Comparison of ENCODE assay signal across 8 cellular contexts in genomic region chr17:35022536-35023063, GRCh38. TPM values are rescaled to one million over a fixed set of nuclear protein-coding genes. Genes with fewer than 3 reads are reported as not detected.
DNase-seq lines count a peak whose midpoint lies in the region; ATAC-seq and TF ChIP-seq lines count a peak whose summit lies in the region.

No MANE protein-coding gene starts in this region.

- H3K27ac ChIP-seq in adrenal gland, result peak overlapping the region in 3 of 5 donors; percentile 15 to 84 (median 83)

- H3K27me3 ChIP-seq in BJ (ENCODE audit: control insufficient read depth, insufficient read depth, low read length) (no peaks in the 10 kb centered on the region), adrenal gland (no peaks in the 10 kb centered on the region)

- intact Hi-C loops in adrenal gland (cut with DNase I), result no loop called here
- intact Hi-C loops in left ventricle myocardium superior (cut with micrococcal nuclease), result no loop called here

- no peaks in the 10 kb centered on the region for H3K27me3 Mint-ChIP-seq in T-helper 1 cell treated with Interleukin-12 subunit alpha and Interleukin-12 subunit beta and Interleukin-4 antibody, amounts not matched to agents 30 μg/mL and 1 μg/mL, for 36 hours (ENCODE audit: low read depth)

- CTCF ChIA-PET in BJ (lab: Yijun Ruan, JAX), result interaction anchor here (1.0 to 1.5 kb wide), 3 partner anchors 11 to 97 kb away, joined by 3 to 6 read pairs (median 4); partner anchors contain the start of gene RAD51D

- peak; percentile 73 for ATAC-seq in HG02943 (IDR thresholded peaks at IDR 0.05; ENCODE audit: low read depth, unreplicated experiment)
- peak; percentile 93 for ATAC-seq in left ventricle myocardium superior
- no peak for ATAC-seq in HG03378 (IDR thresholded peaks at IDR 0.05; ENCODE audit: unreplicated experiment)
- no peak for ATAC-seq in GM19324 (IDR thresholded peaks at IDR 0.05; ENCODE audit: low FRiP score, unreplicated experiment)

- H3K4me1 ChIP-seq in adrenal gland (replicated peaks in 1 of 2), result peaks cover 6 to 15% of the 10 kb centered on the region in 2 donors

- H3K4me1 Mint-ChIP-seq in T-helper 1 cell treated with Interleukin-12 subunit alpha and Interleukin-12 subunit beta and Interleukin-4 antibody, amounts not matched to agents 30 μg/mL and 1 μg/mL, for 36 hours (ENCODE audit: low read depth), result peaks cover 46% of the 10 kb centered on the region

- peak overlapping the region; percentile 96 for H3K27ac Mint-ChIP-seq in T-helper 1 cell treated with Interleukin-12 subunit alpha and Interleukin-12 subunit beta and Interleukin-4 antibody, amounts not matched to agents 30 μg/mL and 1 μg/mL, for 36 hours

- whole genome bisulfite sequencing in adrenal gland, 4 donors, result 37 to 49% (median 37%) methylated on average over 5 to 8 of the region's 8 CpGs

- peak overlapping the region; percentile 67 for H3K4me3 Mint-ChIP-seq in T-helper 1 cell treated with Interleukin-12 subunit alpha and Interleukin-12 subunit beta and Interleukin-4 antibody, amounts not matched to agents 30 μg/mL and 1 μg/mL, for 36 hours

- TF ChIP-seq CTCF in BJ (IDR thresholded peaks at IDR 0.05; ENCODE audit: insufficient read depth, low read depth, low read length), result peak; percentile 22; the same call in 1 of the 2 replicates
- TF ChIP-seq CTCF in adrenal gland (IDR thresholded peaks at IDR 0.05), result no peak

- H3K4me3 ChIP-seq in BJ (ENCODE audit: low read depth, low read length), result no peak overlapping the region
- no peak overlapping the region for H3K4me3 ChIP-seq in adrenal gland
- H3K4me3 ChIP-seq in skeletal muscle cell (ENCODE audit: low read depth, low read length), result no peak overlapping the region

- H3K9me3 Mint-ChIP-seq in T-helper 1 cell treated with Interleukin-12 subunit alpha and Interleukin-12 subunit beta and Interleukin-4 antibody, amounts not matched to agents 30 μg/mL and 1 μg/mL, for 36 hours, result no peaks in the 10 kb centered on the region

- TF ChIP-seq POLR2A in adrenal gland (IDR thresholded peaks at IDR 0.05), result peak in 1 of 2 donors; percentile 9

- H3K36me3 ChIP-seq in BJ (ENCODE audit: control insufficient read depth, insufficient read depth, low read length) (peaks cover 3% of the 10 kb centered on the region; the same call in 1 of the 2 replicates), adrenal gland (replicated peaks in 1 of 2) (peaks cover 0 to 13% of the 10 kb centered on the region in 2 donors)

- peaks cover 42% of the 10 kb centered on the region for H3K36me3 Mint-ChIP-seq in T-helper 1 cell treated with Interleukin-12 subunit alpha and Interleukin-12 subunit beta and Interleukin-4 antibody, amounts not matched to agents 30 μg/mL and 1 μg/mL, for 36 hours (ENCODE audit: low read depth)

- no peaks in the 10 kb centered on the region for H3K9me3 ChIP-seq in adrenal gland (replicated peaks in 1 of 3)

- peak; percentile 24 for DNase-seq in BJ (ENCODE audit: low read depth)
- DNase-seq in adrenal gland, result peak; percentile 29 to 81 (median 71)
- peak; percentile 73 for DNase-seq in left ventricle myocardium superior
- DNase-seq in skeletal muscle cell (ENCODE audit: low read depth), result peak; percentile 89

- POLR2A ChIA-PET in BJ (lab: Charles Lee), result no interaction called here

RNA-seq across cellular contexts. Expression of gene RFFL, which starts 40.9 kb away (rescaled TPM):
- polyA plus RNA-seq in BJ (2011; rRNA removed), result 9.1 and 10.6 TPM in 2 replicates
- polyA minus RNA-seq in BJ (2011; rRNA and poly(A)+ RNA removed), result 25.6 and 38.9 TPM in 2 replicates
- 10 to 100 TPM in 7 of 8 donors, 1 to 10 TPM in 1; 5.3 to 24.4 (median 21.2) TPM for total RNA-seq in adrenal gland
- polyA plus RNA-seq in adrenal gland, result 10 to 100 TPM in 1 of 3 donors, 1 to 10 TPM in 2; 2.5 to 14.0 (median 3.2) TPM
- 8.5 TPM for total RNA-seq in left ventricle myocardium superior

RNA-seq across cellular contexts. Expression of gene LIG3, which starts 42.3 kb away (rescaled TPM):
- polyA plus RNA-seq in BJ (2011; rRNA removed) (24.0 and 31.1 TPM in 2 replicates), adrenal gland (10 to 100 TPM in 1 of 3 donors, 1 to 10 TPM in 2; 6.2 to 35.3 (median 7.9) TPM)
- 43.8 and 65.9 TPM in 2 replicates for polyA minus RNA-seq in BJ (2011; rRNA and poly(A)+ RNA removed)
- total RNA-seq in adrenal gland (10 to 100 TPM; 15.4 to 38.4 (median 26.6) TPM), left ventricle myocardium superior (19.3 TPM)

Comparison
In these comparisons a context has a peak if more than half of its experiments do, and no peak if none do; other contexts are left out.
1. DNase-seq: peak in every context shown above with its lines; median percentile 89 in skeletal muscle cell; 73 in left ventricle myocardium superior; 71 in adrenal gland; 24 in BJ.
2. ATAC-seq: peak in HG02943 (single experiment) and left ventricle myocardium superior (single experiment); none in HG03378 (single experiment) and GM19324 (single experiment).